Comparison of ENCODE assay signal across 20 cellular contexts in genomic region chr15:25869696-25870095, GRCh38. TPM values are rescaled to one million over a fixed set of nuclear protein-coding genes. Genes with fewer than 3 reads are reported as not detected.
"Had no signal": no experiment of that assay in that cellular context is flagged by ENCODE, and none has a peak within 500 bp of the region (broad histone marks: within the 10 kb centered on the region; RNA-seq: fewer than 3 reads in every experiment).

No MANE protein-coding gene starts in this region.

- H3K9me3 Mint-ChIP-seq: activated CD4-positive, alpha-beta memory T cell treated with anti-CD3 and anti-CD28 coated beads for 36 hours; activated naive CD8-positive, alpha-beta T cell treated with anti-CD3 and anti-CD28 coated beads for 36 hours; central memory CD8-positive, alpha-beta T cell; stimulated activated memory B cell treated with anti-CD40 and anti-IgM and Interleukin-4, amounts not matched to agents 10 μg/mL and 1 μg/mL and 100 μg/mL, for 72 hours had no signal

- DNase-seq: activated CD4-positive, alpha-beta memory T cell treated with anti-CD3 and anti-CD28 coated beads for 36 hours; activated CD4-positive, alpha-beta T cell treated with anti-CD3 and anti-CD28 coated beads for 1 hour; activated naive CD8-positive, alpha-beta T cell treated with anti-CD3 and anti-CD28 coated beads for 36 hours; activated T-cell treated with anti-CD3 and anti-CD28 coated beads, Interleukin-2, amount 50 U/mL, for 48 hours; amygdala; effector CD4-positive, alpha-beta T cell; foreskin melanocyte; head of caudate nucleus; kidney glomerular epithelial cell; left ventricle myocardium superior; mesenchymal stem cell; naive thymus-derived CD8-positive, alpha-beta T cell; stimulated activated CD4-positive, alpha-beta T cell treated with anti-CD3 and anti-CD28 coated beads, Interleukin-2, amount 100 ng/mL, for 48 hours; T-helper 9 cell; transverse colon had no signal

- ATAC-seq: left ventricle myocardium superior; naive thymus-derived CD8-positive, alpha-beta T cell; stimulated activated memory B cell treated with anti-CD40 and anti-IgM and Interleukin-4, amounts not matched to agents 10 μg/mL and 1 μg/mL and 100 μg/mL, for 72 hours had no signal

- H3K4me1 Mint-ChIP-seq: brain; central memory CD8-positive, alpha-beta T cell; stimulated activated memory B cell treated with anti-CD40 and anti-IgM and Interleukin-4, amounts not matched to agents 10 μg/mL and 1 μg/mL and 100 μg/mL, for 72 hours had no signal

- H3K36me3 ChIP-seq: transverse colon had no signal

- H3K4me3 ChIP-seq: coronary artery, transverse colon had no signal

- H3K27ac ChIP-seq: coronary artery, transverse colon had no signal

- H3K9me3 ChIP-seq: transverse colon had no signal

- H3K27ac Mint-ChIP-seq: activated CD4-positive, alpha-beta memory T cell treated with anti-CD3 and anti-CD28 coated beads for 36 hours; activated naive CD8-positive, alpha-beta T cell treated with anti-CD3 and anti-CD28 coated beads for 36 hours; brain; stimulated activated memory B cell treated with anti-CD40 and anti-IgM and Interleukin-4, amounts not matched to agents 10 μg/mL and 1 μg/mL and 100 μg/mL, for 72 hours had no signal

- H3K4me1 ChIP-seq: transverse colon had no signal

- H3K27me3 ChIP-seq: transverse colon had no signal

- H3K27me3 Mint-ChIP-seq: activated CD4-positive, alpha-beta memory T cell treated with anti-CD3 and anti-CD28 coated beads for 36 hours; central memory CD8-positive, alpha-beta T cell; naive thymus-derived CD8-positive, alpha-beta T cell had no signal

- H3K4me3 Mint-ChIP-seq: activated CD4-positive, alpha-beta memory T cell treated with anti-CD3 and anti-CD28 coated beads for 36 hours; activated naive CD8-positive, alpha-beta T cell treated with anti-CD3 and anti-CD28 coated beads for 36 hours; brain; central memory CD8-positive, alpha-beta T cell; stimulated activated memory B cell treated with anti-CD40 and anti-IgM and Interleukin-4, amounts not matched to agents 10 μg/mL and 1 μg/mL and 100 μg/mL, for 72 hours had no signal

- H3K36me3 Mint-ChIP-seq: activated CD4-positive, alpha-beta memory T cell treated with anti-CD3 and anti-CD28 coated beads for 36 hours; activated naive CD8-positive, alpha-beta T cell treated with anti-CD3 and anti-CD28 coated beads for 36 hours; brain; naive thymus-derived CD8-positive, alpha-beta T cell; stimulated activated memory B cell treated with anti-CD40 and anti-IgM and Interleukin-4, amounts not matched to agents 10 μg/mL and 1 μg/mL and 100 μg/mL, for 72 hours had no signal

RNA-seq across cellular contexts. Expression of gene ATP10A, which starts 6.6 kb away (rescaled TPM):
- total RNA-seq: endothelial cell of umbilical vein had no signal
